21 cellular contexts compared by ENCODE assay signal in the genomic region with DNA sequence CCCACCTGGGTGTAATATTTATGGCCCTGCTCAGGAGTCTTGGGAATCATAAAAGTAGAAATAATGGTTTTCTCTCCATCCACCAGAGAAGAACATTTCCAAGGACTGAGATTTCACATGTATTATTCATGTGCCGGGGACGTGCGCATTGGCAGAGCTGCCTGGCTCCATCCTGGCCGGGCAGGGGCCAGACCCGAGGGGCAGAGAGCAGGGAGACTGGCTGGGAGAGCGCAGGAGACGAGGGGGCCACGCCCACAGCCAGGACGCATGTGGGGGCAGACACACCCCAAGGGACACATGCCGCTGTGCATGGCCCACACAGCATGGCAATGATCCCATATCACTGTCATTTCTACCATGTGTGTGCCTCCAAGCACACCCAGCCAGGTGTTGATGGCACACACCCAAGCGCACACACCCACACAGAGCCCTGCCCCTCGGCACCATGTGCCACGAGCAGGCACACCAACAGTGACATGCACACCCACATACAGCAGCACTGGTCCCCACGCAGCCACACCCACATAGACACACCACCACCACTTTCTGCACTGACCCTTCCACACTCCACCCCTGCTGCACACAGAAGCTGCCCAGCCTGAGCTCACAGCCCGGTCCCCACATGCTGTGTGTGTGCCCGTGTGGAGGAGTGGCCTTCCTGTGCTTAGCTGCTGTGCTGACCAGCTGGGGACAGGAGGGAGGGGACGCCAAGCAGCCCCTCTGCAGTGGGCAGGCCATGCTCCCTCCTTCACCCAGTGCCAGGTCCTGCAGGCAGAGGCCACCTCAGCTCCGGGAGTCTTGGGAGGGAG. TPM values are rescaled to one million over a fixed set of nuclear protein-coding genes. Genes with fewer than 3 reads are reported as not detected.
DNase-seq lines count a peak whose midpoint lies in the region; ATAC-seq, FAIRE-seq and TF ChIP-seq lines count a peak whose summit lies in the region.
"Had no signal": no experiment of that assay in that cellular context is flagged by ENCODE, and none has a peak within 500 bp of the region (broad histone marks: within the 10 kb centered on the region; RNA-seq: fewer than 3 reads in every experiment).

No MANE protein-coding gene starts in this region.

- H2AFZ ChIP-seq in neuronal stem cell (ENCODE audit: low read length), result no peak overlapping the region
- H2AFZ ChIP-seq: GM23338 had no signal

- H2BK12ac ChIP-seq in neuronal stem cell (ENCODE audit: low read length), result peak overlapping the region; percentile 10

- intact Hi-C loops in Right ventricle myocardium superior (cut with DNase I), result no loop called here
- intact Hi-C loops in testis (cut with DNase I; ENCODE audit: low total_unique reads), result no loop called here

- peak overlapping the region; percentile 72 for H4K91ac ChIP-seq in neuronal stem cell (ENCODE audit: low read depth, low read length, poor library complexity)

- FAIRE-seq in bronchial epithelial cell (lab: Jason Lieb, UNC), result peak; percentile 90
- FAIRE-seq: A204.1, GM19239 had no signal

- no peak for TF ChIP-seq CTCF in right atrium auricular region (IDR thresholded peaks at IDR 0.05)
- no peak for TF ChIP-seq CTCF in bronchial epithelial cell (IDR thresholded peaks at IDR 0.05; ENCODE audit: insufficient read depth, low read length, severe bottlenecking)
- no peak for TF ChIP-seq CTCF in testis (IDR thresholded peaks at IDR 0.05)

- no peak for TF ChIP-seq POLR2A in testis (IDR thresholded peaks at IDR 0.05)

- ATAC-seq in Right ventricle myocardium superior (ENCODE audit: poor library complexity), result no peak
- ATAC-seq in GM18867 (IDR thresholded peaks at IDR 0.05; ENCODE audit: unreplicated experiment), result no peak
- ATAC-seq in GM18907 (IDR thresholded peaks at IDR 0.05; ENCODE audit: unreplicated experiment), result no peak
- ATAC-seq: GM23338, PC-3 had no signal

- H3K4me1 ChIP-seq in right atrium auricular region (peaks cover 0 to 5% of the 10 kb centered on the region in 2 donors), neuronal stem cell (ENCODE audit: control insufficient read depth in 2 of 2, insufficient read depth in 1 of 2, low read depth in 1 of 2, low read length in 2 of 2) (no peaks in the 10 kb centered on the region), testis (no peaks in the 10 kb centered on the region)

- DNase-seq in Right ventricle myocardium superior (peak; percentile 21), right atrium auricular region (ENCODE audit: low spot score) (no peak), bronchial epithelial cell (ENCODE audit: low read depth) (no peak), neuronal stem cell (ENCODE audit: low spot score) (no peak), testis (no peak)
- DNase-seq: BE2C; CD4-positive, CD25-positive, alpha-beta regulatory T cell; GF-D8; NCI-H1436; NCI-H2029; NCI-H345; NCI-H524 treated with DMSO at 0.1 percent for 48 hours; PC-3; RPMI8226; SJCRH30 had no signal

- H3K18ac ChIP-seq in neuronal stem cell (ENCODE audit: low read length), result peak overlapping the region; percentile 71

- no peak overlapping the region for H3K27ac ChIP-seq in right atrium auricular region
- H3K27ac ChIP-seq in neuronal stem cell (replicated peaks; ENCODE audit: low read length), result no peak overlapping the region
- no peak overlapping the region for H3K27ac ChIP-seq in testis
- H3K27ac ChIP-seq: KMS-11, SJCRH30 had no signal

- no peak overlapping the region for H2BK5ac ChIP-seq in neuronal stem cell (ENCODE audit: low read length)

- no peaks in the 10 kb centered on the region for H3K27me3 ChIP-seq in right atrium auricular region
- no peaks in the 10 kb centered on the region for H3K27me3 ChIP-seq in bronchial epithelial cell (ENCODE audit: control insufficient read depth, insufficient read depth, low read length)
- no peaks in the 10 kb centered on the region for H3K27me3 ChIP-seq in neuronal stem cell (ENCODE audit: control insufficient read depth in 3 of 3, insufficient read depth in 3 of 3, low read depth in 1 of 3, low read length in 3 of 3)
- no peaks in the 10 kb centered on the region for H3K27me3 ChIP-seq in testis
- H3K27me3 ChIP-seq: BE2C, SJCRH30 had no signal

- peak overlapping the region; percentile 84 for H2AK5ac ChIP-seq in neuronal stem cell (ENCODE audit: low read depth, low read length)

- no peak overlapping the region for H2BK120ac ChIP-seq in neuronal stem cell (ENCODE audit: low read depth, low read length)

- H2BK15ac ChIP-seq in neuronal stem cell (ENCODE audit: low read length), result peak overlapping the region; percentile 58

- H3K9me3 ChIP-seq in right atrium auricular region, result no peaks in the 10 kb centered on the region
- no peaks in the 10 kb centered on the region for H3K9me3 ChIP-seq in neuronal stem cell (replicated peaks in 1 of 2; ENCODE audit: control insufficient read depth in 2 of 2, insufficient read depth in 1 of 2, low read depth in 1 of 2, low read length in 2 of 2)
- no peaks in the 10 kb centered on the region for H3K9me3 ChIP-seq in testis
- H3K9me3 ChIP-seq: BE2C, SJCRH30 had no signal

- peak overlapping the region; percentile 82 for H3K14ac ChIP-seq in neuronal stem cell (ENCODE audit: low read length)

- H3K79me1 ChIP-seq in neuronal stem cell (ENCODE audit: low read depth, low read length), result peaks cover 6% of the 10 kb centered on the region

- H3K36me3 ChIP-seq in right atrium auricular region, result no peaks in the 10 kb centered on the region
- H3K36me3 ChIP-seq in bronchial epithelial cell (ENCODE audit: control insufficient read depth, insufficient read depth, low read length), result no peaks in the 10 kb centered on the region
- no peaks in the 10 kb centered on the region for H3K36me3 ChIP-seq in neuronal stem cell (replicated peaks in 1 of 2; ENCODE audit: control insufficient read depth in 2 of 2, insufficient read depth in 2 of 2, low read length in 2 of 2)
- no peaks in the 10 kb centered on the region for H3K36me3 ChIP-seq in testis (ENCODE audit: low read depth, missing control alignments)
- H3K36me3 ChIP-seq: SJCRH30 had no signal

- H3K23ac ChIP-seq in neuronal stem cell (ENCODE audit: low read depth, low read length, poor library complexity), result peak overlapping the region; percentile 85

- H3K4ac ChIP-seq in neuronal stem cell (ENCODE audit: low read length), result no peak overlapping the region

- no peak overlapping the region for H4K8ac ChIP-seq in neuronal stem cell (ENCODE audit: low read depth, low read length)

- peak overlapping the region; percentile 70 for H3K9ac ChIP-seq in neuronal stem cell (ENCODE audit: low read depth, low read length, poor library complexity)
- H3K9ac ChIP-seq: KMS-11 had no signal

- H3K4me3 ChIP-seq in right atrium auricular region (no peak overlapping the region), bronchial epithelial cell (ENCODE audit: low read depth, low read length) (no peak overlapping the region), neuronal stem cell (ENCODE audit: low read length in 2 of 2) (no peak overlapping the region), testis (no peak overlapping the region)
- H3K4me3 ChIP-seq: GM23338, SJCRH30 had no signal

- H3K4me2 ChIP-seq in neuronal stem cell (ENCODE audit: insufficient read depth, low read length, poor library complexity, severe bottlenecking), result no peak overlapping the region
- H3K4me2 ChIP-seq: GM23338, KMS-11 had no signal

- no CpG with 5 or more reads among the region's 18 CpGs for whole genome bisulfite sequencing in neuronal stem cell (ENCODE audit: extremely low coverage in 2 of 2, insufficient read length in 2 of 2, insufficient replicate concordance in 1 of 2), 2 donors
- 78 to 86% methylated on average over 4 to 18 of the region's 18 CpGs for WGBS in testis, 2 donors

RNA-seq across cellular contexts. Expression of a gene that starts 39.3 kb away (rescaled TPM):
- total RNA-seq in Right ventricle myocardium superior (16.1 TPM), right atrium auricular region (10 to 100 TPM; 12.9 to 15.2 TPM), bronchial epithelial cell (124 and 128 TPM in 2 replicates), testis (10 to 100 TPM; 20.8 to 20.9 TPM)
- 23.4 TPM for polyA plus RNA-seq in neuronal stem cell (2013, experiment 1 of 2)
- polyA plus RNA-seq in neuronal stem cell (2013, experiment 2 of 2), result 23.1 TPM
- polyA plus RNA-seq in testis (ENCODE audit: insufficient read depth, low read depth, low replicate concordance), result 24.3 TPM
